Comparison of ENCODE assay signal across 14 cellular contexts in the genomic region with DNA sequence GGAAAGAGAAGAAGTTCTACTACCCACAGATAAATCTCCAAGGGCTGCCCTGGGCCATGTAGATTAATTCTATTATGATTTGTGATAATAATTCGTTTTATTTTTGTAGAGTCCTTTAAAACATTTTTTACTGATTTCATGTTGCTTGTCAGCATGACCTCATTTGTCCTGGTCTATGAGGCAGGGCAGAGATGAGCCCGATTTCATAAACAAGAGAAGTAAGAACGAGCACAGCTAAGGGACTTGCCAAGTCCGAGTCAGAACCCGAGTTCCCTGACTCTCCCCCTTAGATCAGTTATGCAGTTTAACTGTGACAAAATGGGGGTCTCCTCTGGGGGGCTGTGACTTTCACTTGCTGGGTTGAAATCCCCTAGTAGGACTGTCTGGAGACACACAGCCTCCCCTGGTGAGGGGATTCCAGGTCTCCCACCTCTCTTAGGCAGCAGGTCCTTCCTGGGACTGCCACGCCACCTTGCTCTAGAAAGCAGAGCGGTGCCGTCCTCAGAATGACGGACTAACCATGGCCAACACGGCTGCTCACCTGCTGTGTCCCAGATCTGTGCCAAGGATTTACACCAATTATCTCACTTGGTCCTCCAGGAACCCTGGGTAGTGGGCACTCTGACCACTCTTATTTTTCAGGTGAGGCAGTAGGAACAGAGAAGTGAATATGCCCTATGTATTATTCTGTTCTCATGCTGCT. TPM values are rescaled to one million over a fixed set of nuclear protein-coding genes. Genes with fewer than 3 reads are reported as not detected.
DNase-seq lines count a peak whose midpoint lies in the region; ATAC-seq, FAIRE-seq and TF ChIP-seq lines count a peak whose summit lies in the region.
"Had no signal": no experiment of that assay in that cellular context is flagged by ENCODE, and none has a peak within 500 bp of the region (broad histone marks: within the 10 kb centered on the region; RNA-seq: fewer than 3 reads in every experiment).

No MANE protein-coding gene starts in this region.

- WGBS in stomach, 5 donors: 72 to 80% (median 79%) methylated on average over 10 of the region's 10 CpGs

- no peak for FAIRE-seq in kidney (lab: Jason Lieb, UNC)

- H3K27ac ChIP-seq in coronary artery (peak overlapping the region; percentile 48 to 59), kidney (ENCODE audit: low read depth in 2 of 2, low read length in 2 of 2) (peak overlapping the region; percentile 32 to 33), stomach (peak overlapping the region in 4 of 5 donors; percentile 15 to 72 (median 46))

- H3K4me3 ChIP-seq in coronary artery (peak overlapping the region; percentile 19), kidney (ENCODE audit: low read length in 2 of 2) (no peak overlapping the region), stomach (no peak overlapping the region)

- no peaks in the 10 kb centered on the region for H3K36me3 ChIP-seq in kidney (ENCODE audit: control insufficient read depth in 1 of 2, insufficient read depth in 2 of 2, low read length in 2 of 2)
- no peaks in the 10 kb centered on the region for H3K36me3 ChIP-seq in stomach

- no peak for TF ChIP-seq EP300 in stomach (IDR thresholded peaks at IDR 0.05)

- no peak for ATAC-seq in GM19328 (IDR thresholded peaks at IDR 0.05; ENCODE audit: unreplicated experiment)
- ATAC-seq in HG02938 (IDR thresholded peaks at IDR 0.05; ENCODE audit: unreplicated experiment): no peak
- no peak for ATAC-seq in GM19463 (IDR thresholded peaks at IDR 0.05; ENCODE audit: unreplicated experiment)
- ATAC-seq: natural killer cell; stimulated activated effector memory CD8-positive, alpha-beta T cell treated with anti-CD3 and anti-CD28 coated beads, Interleukin-12 subunit alpha, Interleukin-12 subunit beta, amount 100 ng/mL, for 72 hours; WTC11 had no signal

- H3K9ac ChIP-seq in kidney (ENCODE audit: low read length in 2 of 2): no peak overlapping the region

- intact Hi-C loops in kidney (cut with DNase I): no loop called here
- intact Hi-C loops in stomach (cut with DNase I; ENCODE audit: low total_unique reads): no loop called here

- no peaks in the 10 kb centered on the region for H3K27me3 ChIP-seq in stomach

- H3K4me1 ChIP-seq in kidney (ENCODE audit: control insufficient read depth in 1 of 2, insufficient read depth in 1 of 2, low read depth in 1 of 2, low read length in 2 of 2): peaks cover 11 to 16% of the 10 kb centered on the region in 2 donors
- H3K4me1 ChIP-seq in stomach: peaks cover 0 to 5% (median 0%) of the 10 kb centered on the region in 4 donors

- TF ChIP-seq POLR2A in stomach (IDR thresholded peaks at IDR 0.05): no peak

- H3K9me3 ChIP-seq in kidney (ENCODE audit: control insufficient read depth in 1 of 2, low read length in 2 of 2): no peaks in the 10 kb centered on the region
- H3K9me3 ChIP-seq in stomach: no peaks in the 10 kb centered on the region

- peak; percentile 9 for DNase-seq in HCEC 1CT
- DNase-seq in coronary artery (ENCODE audit: low spot score): no peak
- no peak for DNase-seq in kidney
- DNase-seq in stomach: no peak
- DNase-seq in NCI-H2171 treated with DMSO at 0.1 percent for 48 hours (lab: John Stamatoyannopoulos, UW): no peak
- DNase-seq: CD4-positive, alpha-beta memory T cell; natural killer cell; NCI-H1092; NCI-H510A treated with DMSO at 0.1 percent for 48 hours had no signal

- no peak for TF ChIP-seq CTCF in coronary artery (IDR thresholded peaks at IDR 0.05)
- no peak for TF ChIP-seq CTCF in kidney (IDR thresholded peaks at IDR 0.05; ENCODE audit: borderline replicate concordance, extremely low read depth, insufficient read depth)
- no peak for TF ChIP-seq CTCF in stomach (IDR thresholded peaks at IDR 0.05)

RNA-seq across cellular contexts. Expression of a gene that starts 31.0 kb away (rescaled TPM):
- 55.2 TPM for total RNA-seq in kidney
- 23.9 TPM for polyA plus RNA-seq in kidney (ENCODE audit: insufficient read depth, low read depth, low replicate concordance)
- total RNA-seq in stomach: 10 to 100 TPM; 10.5 to 42.6 (median 11.9) TPM
- polyA plus RNA-seq in stomach: 1 to 10 TPM; 4.1 to 7.3 (median 7.2) TPM
